8 cellular contexts compared by ENCODE assay signal in genomic region chr17:29585080-29585751, GRCh38. TPM values are rescaled to one million over a fixed set of nuclear protein-coding genes. Genes with fewer than 3 reads are reported as not detected.
DNase-seq lines count a peak whose midpoint lies in the region; ATAC-seq, FAIRE-seq and TF ChIP-seq lines count a peak whose summit lies in the region.

No MANE protein-coding gene starts in this region.

- no peaks in the 10 kb centered on the region for H3K27me3 ChIP-seq in PC-3 (ENCODE audit: low read length)
- H3K27me3 ChIP-seq in parathyroid adenoma (ENCODE audit: control insufficient read depth, insufficient read depth, low read length): no peaks in the 10 kb centered on the region
- H3K27me3 ChIP-seq in HAP-1 (ENCODE audit: low read depth): no peaks in the 10 kb centered on the region

- FAIRE-seq in D721Med (lab: Jason Lieb, UNC): no peak

- H2AFZ ChIP-seq in PC-3 (ENCODE audit: low read length) (no peak overlapping the region), parathyroid adenoma (no peak overlapping the region)

- no peak for ATAC-seq in PC-3
- ATAC-seq in GM19023 (IDR thresholded peaks at IDR 0.05; ENCODE audit: unreplicated experiment): no peak
- ATAC-seq in GM19351 (IDR thresholded peaks at IDR 0.05; ENCODE audit: unreplicated experiment): no peak

- CTCF ChIA-PET in PC-3 (lab: Charles Lee): no interaction called here

- H3K9me3 Mint-ChIP-seq in dendritic cell treated with granulocyte-macrophage colony-stimulating factor and Interleukin-4, amounts not matched to agents 40 ng/mL and 50 ng/mL, for 4 days: no peaks in the 10 kb centered on the region

- H3K79me2 ChIP-seq in PC-3 (ENCODE audit: low read length): peaks cover 40% of the 10 kb centered on the region
- H3K79me2 ChIP-seq in parathyroid adenoma: peaks cover 35% of the 10 kb centered on the region

- H3K4me2 ChIP-seq in PC-3 (ENCODE audit: low read length) (no peak overlapping the region), parathyroid adenoma (ENCODE audit: low read length) (no peak overlapping the region)

- no peaks in the 10 kb centered on the region for H4K20me1 ChIP-seq in PC-3 (ENCODE audit: low read length)

- no peaks in the 10 kb centered on the region for H3F3A ChIP-seq in PC-3 (ENCODE audit: low read length, unreplicated experiment)

- DNase-seq in D721Med (ENCODE audit: insufficient read length, low spot score) (no peak), PC-3 (no peak), HAP-1 (ENCODE audit: low spot score in 2 of 2) (no peak), NCI-H1048 (lab: John Stamatoyannopoulos, UW) (no peak)

- H3K27ac Mint-ChIP-seq in dendritic cell treated with granulocyte-macrophage colony-stimulating factor and Interleukin-4, amounts not matched to agents 40 ng/mL and 50 ng/mL, for 4 days: peak overlapping the region; percentile 81

- intact Hi-C loops in PC-3 (cut with micrococcal nuclease): no loop called here
- intact Hi-C loops in dendritic cell treated with granulocyte-macrophage colony-stimulating factor and Interleukin-4, amounts not matched to agents 40 ng/mL and 50 ng/mL, for 4 days (cut with micrococcal nuclease): no loop called here

- H3K9ac ChIP-seq in PC-3 (ENCODE audit: low read length) (no peak overlapping the region), parathyroid adenoma (no peak overlapping the region)

- H3K27me3 Mint-ChIP-seq in dendritic cell treated with granulocyte-macrophage colony-stimulating factor and Interleukin-4, amounts not matched to agents 40 ng/mL and 50 ng/mL, for 4 days: no peaks in the 10 kb centered on the region

- H3K36me3 ChIP-seq in PC-3 (ENCODE audit: low read depth, low read length) (no peaks in the 10 kb centered on the region), parathyroid adenoma (ENCODE audit: control insufficient read depth, insufficient read depth, low read length) (no peaks in the 10 kb centered on the region), HAP-1 (replicated peaks) (peaks cover 18% of the 10 kb centered on the region)

- peaks cover 49% of the 10 kb centered on the region for H3K36me3 Mint-ChIP-seq in dendritic cell treated with granulocyte-macrophage colony-stimulating factor and Interleukin-4, amounts not matched to agents 40 ng/mL and 50 ng/mL, for 4 days (ENCODE audit: low read depth)

- POLR2A ChIA-PET in PC-3 (lab: Charles Lee; ENCODE audit: unreplicated experiment): no interaction called here

- H3K9me2 ChIP-seq in PC-3 (replicated peaks; ENCODE audit: low read length): no peaks in the 10 kb centered on the region

- peaks cover 70% of the 10 kb centered on the region for H3K4me1 Mint-ChIP-seq in dendritic cell treated with granulocyte-macrophage colony-stimulating factor and Interleukin-4, amounts not matched to agents 40 ng/mL and 50 ng/mL, for 4 days (ENCODE audit: low read depth)

- in situ Hi-C loops in HAP-1 (cut with MboI; ENCODE audit: low sequenced_read_pairs): no loop called here

- H3K9me3 ChIP-seq in PC-3 (ENCODE audit: low read length) (no peaks in the 10 kb centered on the region), parathyroid adenoma (ENCODE audit: control insufficient read depth, low read length) (no peaks in the 10 kb centered on the region), HAP-1 (no peaks in the 10 kb centered on the region)

- H3K4me1 ChIP-seq in PC-3 (ENCODE audit: insufficient read depth, low read length): peaks cover 13% of the 10 kb centered on the region
- H3K4me1 ChIP-seq in parathyroid adenoma: peaks cover 11% of the 10 kb centered on the region
- H3K4me1 ChIP-seq in HAP-1: peaks cover 14% of the 10 kb centered on the region

- BruUV-seq in PC-3 (replicated peaks; lab: Mats Ljungman, UMichigan): no TSS peak

- H3K4me3 Mint-ChIP-seq in dendritic cell treated with granulocyte-macrophage colony-stimulating factor and Interleukin-4, amounts not matched to agents 40 ng/mL and 50 ng/mL, for 4 days: peak overlapping the region; percentile 67

- H3K27ac ChIP-seq in PC-3 (ENCODE audit: low read length) (no peak overlapping the region), parathyroid adenoma (peak overlapping the region; percentile 65)

- H3K4me3 ChIP-seq in PC-3 (ENCODE audit: low read length) (no peak overlapping the region), parathyroid adenoma (ENCODE audit: low read depth, low read length) (peak overlapping the region; percentile 25), HAP-1 (no peak overlapping the region)

- TF ChIP-seq CTCF in D721Med (IDR thresholded peaks at IDR 0.05; ENCODE audit: insufficient read depth, missing control alignments): peak; percentile 18
- peak; percentile 34; the same call in 1 of the 2 replicates for TF ChIP-seq CTCF in PC-3 (conservative IDR thresholded peaks at IDR 0.05; ENCODE audit: low read depth, low read length)
- no peak for TF ChIP-seq CTCF in parathyroid adenoma (IDR thresholded peaks at IDR 0.05)

RNA-seq across cellular contexts. Expression of gene GIT1, which starts 4.2 kb away (rescaled TPM):
- 24.2 and 32.2 TPM in 2 replicates for total RNA-seq in PC-3 (2014; rRNA removed)

RNA-seq across cellular contexts. Expression of gene ANKRD13B, which starts 7.7 kb away (rescaled TPM):
- 11.2 and 11.5 TPM in 2 replicates for total RNA-seq in PC-3 (2014; rRNA removed)

RNA-seq across cellular contexts. Expression of gene TP53I13, which starts 16.7 kb away (rescaled TPM):
- 45.0 and 61.7 TPM in 2 replicates for total RNA-seq in PC-3 (2014; rRNA removed)

RNA-seq across cellular contexts. Expression of gene ABHD15, which starts 18.4 kb away (rescaled TPM):
- 6.3 and 7.9 TPM in 2 replicates for total RNA-seq in PC-3 (2014; rRNA removed)

RNA-seq across cellular contexts. Expression of gene CORO6, which starts 37.5 kb away (rescaled TPM):
- total RNA-seq in PC-3 (2014; rRNA removed): 0.44 and 0.58 TPM in 2 replicates
